In genomic region chr15:74144153-74144775, GRCh38 we compare ENCODE assay signal across 1 cellular context.
TF ChIP-seq lines count a peak whose summit lies in the region.

No MANE protein-coding gene starts in this region.

TF ChIP-seq in GM23338, 12 proteins besides CTCF, POLR2A, EP300 and RAD21 (continued from another document):
- TF ChIP-seq, protein P1, sequence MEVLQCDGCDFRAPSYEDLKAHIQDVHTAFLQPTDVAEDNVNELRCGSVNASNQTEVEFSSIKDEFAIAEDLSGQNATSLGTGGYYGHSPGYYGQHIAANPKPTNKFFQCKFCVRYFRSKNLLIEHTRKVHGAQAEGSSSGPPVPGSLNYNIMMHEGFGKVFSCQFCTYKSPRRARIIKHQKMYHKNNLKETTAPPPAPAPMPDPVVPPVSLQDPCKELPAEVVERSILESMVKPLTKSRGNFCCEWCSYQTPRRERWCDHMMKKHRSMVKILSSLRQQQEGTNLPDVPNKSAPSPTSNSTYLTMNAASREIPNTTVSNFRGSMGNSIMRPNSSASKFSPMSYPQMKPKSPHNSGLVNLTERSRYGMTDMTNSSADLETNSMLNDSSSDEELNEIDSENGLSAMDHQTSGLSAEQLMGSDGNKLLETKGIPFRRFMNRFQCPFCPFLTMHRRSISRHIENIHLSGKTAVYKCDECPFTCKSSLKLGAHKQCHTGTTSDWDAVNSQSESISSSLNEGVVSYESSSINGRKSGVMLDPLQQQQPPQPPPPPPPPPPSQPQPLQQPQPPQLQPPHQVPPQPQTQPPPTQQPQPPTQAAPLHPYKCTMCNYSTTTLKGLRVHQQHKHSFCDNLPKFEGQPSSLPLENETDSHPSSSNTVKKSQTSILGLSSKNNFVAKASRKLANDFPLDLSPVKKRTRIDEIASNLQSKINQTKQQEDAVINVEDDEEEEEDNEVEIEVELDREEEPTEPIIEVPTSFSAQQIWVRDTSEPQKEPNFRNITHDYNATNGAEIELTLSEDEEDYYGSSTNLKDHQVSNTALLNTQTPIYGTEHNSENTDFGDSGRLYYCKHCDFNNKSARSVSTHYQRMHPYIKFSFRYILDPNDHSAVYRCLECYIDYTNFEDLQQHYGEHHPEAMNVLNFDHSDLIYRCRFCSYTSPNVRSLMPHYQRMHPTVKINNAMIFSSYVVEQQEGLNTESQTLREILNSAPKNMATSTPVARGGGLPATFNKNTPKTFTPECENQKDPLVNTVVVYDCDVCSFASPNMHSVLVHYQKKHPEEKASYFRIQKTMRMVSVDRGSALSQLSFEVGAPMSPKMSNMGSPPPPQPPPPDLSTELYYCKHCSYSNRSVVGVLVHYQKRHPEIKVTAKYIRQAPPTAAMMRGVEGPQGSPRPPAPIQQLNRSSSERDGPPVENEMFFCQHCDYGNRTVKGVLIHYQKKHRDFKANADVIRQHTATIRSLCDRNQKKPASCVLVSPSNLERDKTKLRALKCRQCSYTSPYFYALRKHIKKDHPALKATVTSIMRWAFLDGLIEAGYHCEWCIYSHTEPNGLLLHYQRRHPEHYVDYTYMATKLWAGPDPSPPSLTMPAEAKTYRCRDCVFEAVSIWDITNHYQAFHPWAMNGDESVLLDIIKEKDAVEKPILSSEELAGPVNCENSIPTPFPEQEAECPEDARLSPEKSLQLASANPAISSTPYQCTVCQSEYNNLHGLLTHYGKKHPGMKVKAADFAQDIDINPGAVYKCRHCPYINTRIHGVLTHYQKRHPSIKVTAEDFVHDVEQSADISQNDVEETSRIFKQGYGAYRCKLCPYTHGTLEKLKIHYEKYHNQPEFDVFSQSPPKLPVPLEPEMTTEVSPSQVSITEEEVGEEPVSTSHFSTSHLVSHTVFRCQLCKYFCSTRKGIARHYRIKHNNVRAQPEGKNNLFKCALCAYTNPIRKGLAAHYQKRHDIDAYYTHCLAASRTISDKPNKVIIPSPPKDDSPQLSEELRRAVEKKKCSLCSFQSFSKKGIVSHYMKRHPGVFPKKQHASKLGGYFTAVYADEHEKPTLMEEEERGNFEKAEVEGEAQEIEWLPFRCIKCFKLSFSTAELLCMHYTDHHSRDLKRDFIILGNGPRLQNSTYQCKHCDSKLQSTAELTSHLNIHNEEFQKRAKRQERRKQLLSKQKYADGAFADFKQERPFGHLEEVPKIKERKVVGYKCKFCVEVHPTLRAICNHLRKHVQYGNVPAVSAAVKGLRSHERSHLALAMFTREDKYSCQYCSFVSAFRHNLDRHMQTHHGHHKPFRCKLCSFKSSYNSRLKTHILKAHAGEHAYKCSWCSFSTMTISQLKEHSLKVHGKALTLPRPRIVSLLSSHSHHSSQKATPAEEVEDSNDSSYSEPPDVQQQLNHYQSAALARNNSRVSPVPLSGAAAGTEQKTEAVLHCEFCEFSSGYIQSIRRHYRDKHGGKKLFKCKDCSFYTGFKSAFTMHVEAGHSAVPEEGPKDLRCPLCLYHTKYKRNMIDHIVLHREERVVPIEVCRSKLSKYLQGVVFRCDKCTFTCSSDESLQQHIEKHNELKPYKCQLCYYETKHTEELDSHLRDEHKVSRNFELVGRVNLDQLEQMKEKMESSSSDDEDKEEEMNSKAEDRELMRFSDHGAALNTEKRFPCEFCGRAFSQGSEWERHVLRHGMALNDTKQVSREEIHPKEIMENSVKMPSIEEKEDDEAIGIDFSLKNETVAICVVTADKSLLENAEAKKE (CRISPR knock-in tag; IDR thresholded peaks at IDR 0.05), result no peak; the same call in 1 of the 2 replicates
- TF ChIP-seq CREB1 (CRISPR knock-in tag; IDR thresholded peaks at IDR 0.05; ENCODE audit: low read depth) (no peak), JUNB (IDR thresholded peaks at IDR 0.05; ENCODE audit: unreplicated experiment) (no peak)
